ENCODE assay signal across 27 cellular contexts in genomic region chr3:186180151-186180550, GRCh38.
"Had no signal": no experiment of that assay in that cellular context is flagged by ENCODE, and none has a peak within 500 bp of the region (broad histone marks: within the 10 kb centered on the region; RNA-seq: fewer than 3 reads in every experiment).

No MANE protein-coding gene starts in this region.

- H3K36me3 Mint-ChIP-seq: activated naive CD4-positive, alpha-beta T cell treated with anti-CD3 and anti-CD28 coated beads, Interleukin-2, amount 10 ng/mL, durations not matched to agents 7 days and 5 days; activated naive CD8-positive, alpha-beta T cell treated with anti-CD3 and anti-CD28 coated beads for 36 hours; T-cell had no signal

- H3K36me3 ChIP-seq: brain microvascular endothelial cell had no signal

- H3K4me3 Mint-ChIP-seq: activated CD8-positive, alpha-beta T cell treated with anti-CD3 and anti-CD28 coated beads for 36 hours; activated naive CD4-positive, alpha-beta T cell treated with anti-CD3 and anti-CD28 coated beads, Interleukin-2, amount 10 ng/mL, durations not matched to agents 7 days and 5 days; activated naive CD8-positive, alpha-beta T cell treated with anti-CD3 and anti-CD28 coated beads for 36 hours; activated T-cell treated with anti-CD3 and anti-CD28 coated beads, Interleukin-2, amount 50 U/mL, for 72 hours; T-cell had no signal

- H3K27me3 Mint-ChIP-seq: activated CD8-positive, alpha-beta T cell treated with anti-CD3 and anti-CD28 coated beads for 36 hours; activated naive CD8-positive, alpha-beta T cell treated with anti-CD3 and anti-CD28 coated beads for 36 hours; IgD-negative memory B cell had no signal

- ATAC-seq: activated CD4-positive, CD25-positive, alpha-beta regulatory T cell treated with anti-CD3 and anti-CD28 coated beads, Interleukin-2, amount 50 U/mL, for 24 hours; activated CD8-positive, alpha-beta T cell treated with anti-CD3 and anti-CD28 coated beads for 36 hours; Panc1; Right ventricle myocardium inferior; T-cell had no signal

- H3K27me3 ChIP-seq: brain microvascular endothelial cell had no signal

- DNase-seq: activated CD4-positive, alpha-beta T cell treated with anti-CD3 and anti-CD28 coated beads for 4 hours; activated CD8-positive, alpha-beta memory T cell treated with anti-CD3 and anti-CD28 coated beads, Interleukin-2, amount 50 U/mL, for 4 hours; activated CD8-positive, alpha-beta T cell treated with anti-CD3 and anti-CD28 coated beads for 36 hours; activated gamma-delta T cell treated with Interleukin-2 at 50 U/mL for 16 hours; activated naive CD4-positive, alpha-beta T cell treated with anti-CD3 and anti-CD28 coated beads, Interleukin-2, amount 10 ng/mL, durations not matched to agents 7 days and 5 days; activated naive CD8-positive, alpha-beta T cell treated with anti-CD3 and anti-CD28 coated beads for 36 hours; activated T-cell treated with anti-CD3 and anti-CD28 coated beads, Interleukin-2, amount 50 U/mL, for 72 hours; brain microvascular endothelial cell; NCI-H1092; NCI-H1436; NCI-H187; NCI-H2081; NCI-H2171; NCI-H345; NCI-H510A; NCI-H69; NK-92 treated with Interleukin-12 subunit alpha and Interleukin-12 subunit beta, amount 100 ng/mL, for 24 hours; OCI-M1; RPMI8226; T-cell had no signal

- H3K9me3 Mint-ChIP-seq: activated CD8-positive, alpha-beta T cell treated with anti-CD3 and anti-CD28 coated beads for 36 hours; activated naive CD4-positive, alpha-beta T cell treated with anti-CD3 and anti-CD28 coated beads, Interleukin-2, amount 10 ng/mL, durations not matched to agents 7 days and 5 days; activated naive CD8-positive, alpha-beta T cell treated with anti-CD3 and anti-CD28 coated beads for 36 hours; activated T-cell treated with anti-CD3 and anti-CD28 coated beads, Interleukin-2, amount 50 U/mL, for 72 hours; activated T-helper 2 cell treated with anti-CD3 and anti-CD28 coated beads, Interferon-gamma antibody, Interleukin-2, Interleukin-4, amounts not matched to agents 10 μg/mL and 5 μg/mL and 100 μg/mL, durations not matched to agents 14 hours and 24 hours and 36 hours; IgD-negative memory B cell; T-cell had no signal

- H3K27ac ChIP-seq: brain microvascular endothelial cell, KMS-11, SK-N-MC had no signal

- H3K27ac Mint-ChIP-seq: activated CD8-positive, alpha-beta T cell treated with anti-CD3 and anti-CD28 coated beads for 36 hours; activated naive CD4-positive, alpha-beta T cell treated with anti-CD3 and anti-CD28 coated beads, Interleukin-2, amount 10 ng/mL, durations not matched to agents 7 days and 5 days; activated naive CD8-positive, alpha-beta T cell treated with anti-CD3 and anti-CD28 coated beads for 36 hours; activated T-cell treated with anti-CD3 and anti-CD28 coated beads, Interleukin-2, amount 50 U/mL, for 72 hours; activated T-helper 2 cell treated with anti-CD3 and anti-CD28 coated beads, Interferon-gamma antibody, Interleukin-2, Interleukin-4, amounts not matched to agents 10 μg/mL and 5 μg/mL and 100 μg/mL, durations not matched to agents 14 hours and 24 hours and 36 hours; IgD-negative memory B cell; T-cell had no signal

- H3K4me3 ChIP-seq: SK-N-MC had no signal
